In genomic region chr1:19675797-19676196, GRCh38 we compare ENCODE assay signal across 23 cellular contexts. TPM values are rescaled to one million over a fixed set of nuclear protein-coding genes. Genes with fewer than 3 reads are reported as not detected.
"Had no signal": no experiment of that assay in that cellular context is flagged by ENCODE, and none has a peak within 500 bp of the region (broad histone marks: within the 10 kb centered on the region; RNA-seq: fewer than 3 reads in every experiment).

No MANE protein-coding gene starts in this region.

- H3K36me3 ChIP-seq: colonic mucosa, esophagus squamous epithelium, gastrocnemius medialis, heart left ventricle, left lung, lower lobe of right lung had no signal

- H3K9me3 ChIP-seq: colonic mucosa, esophagus squamous epithelium, gastrocnemius medialis, heart left ventricle, left lung, lower lobe of right lung had no signal

- H3K4me1 Mint-ChIP-seq: endodermal cell, immature natural killer cell had no signal

- H3K27ac ChIP-seq: colonic mucosa, epithelial cell of prostate, esophagus squamous epithelium, gastrocnemius medialis, heart left ventricle, hepatocyte, left lung, lower lobe of right lung had no signal

- ATAC-seq: effector memory CD8-positive, alpha-beta T cell; naive thymus-derived CD4-positive, alpha-beta T cell had no signal

- H3K36me3 Mint-ChIP-seq: immature natural killer cell; naive thymus-derived CD4-positive, alpha-beta T cell had no signal

- H2AFZ ChIP-seq: hepatocyte had no signal

- H3K4me3 Mint-ChIP-seq: dendritic cell treated with granulocyte-macrophage colony-stimulating factor and Interleukin-4, amounts not matched to agents 40 ng/mL and 50 ng/mL, for 4 days; effector memory CD8-positive, alpha-beta T cell; endodermal cell; immature natural killer cell; naive thymus-derived CD4-positive, alpha-beta T cell had no signal

- H3K79me2 ChIP-seq: hepatocyte had no signal

- DNase-seq: cortex of kidney; effector CD8-positive, alpha-beta T cell; esophagus squamous epithelium; glutamatergic neuron; immature natural killer cell; kidney; left lung; lower lobe of right lung; midbrain had no signal

- H3K27ac Mint-ChIP-seq: dendritic cell treated with granulocyte-macrophage colony-stimulating factor and Interleukin-4, amounts not matched to agents 40 ng/mL and 50 ng/mL, for 4 days; effector memory CD8-positive, alpha-beta T cell; endodermal cell; immature natural killer cell; naive thymus-derived CD4-positive, alpha-beta T cell had no signal

- H3K9me3 Mint-ChIP-seq: dendritic cell treated with granulocyte-macrophage colony-stimulating factor and Interleukin-4, amounts not matched to agents 40 ng/mL and 50 ng/mL, for 4 days; effector memory CD8-positive, alpha-beta T cell; endodermal cell; immature natural killer cell; naive thymus-derived CD4-positive, alpha-beta T cell had no signal

- H3K4me2 ChIP-seq: hepatocyte had no signal

- H3K27me3 ChIP-seq: colonic mucosa had no signal

- H3K4me1 ChIP-seq: colonic mucosa, esophagus squamous epithelium, gastrocnemius medialis, heart left ventricle, left lung, lower lobe of right lung had no signal

- H3K4me3 ChIP-seq: colonic mucosa, esophagus squamous epithelium, gastrocnemius medialis, heart left ventricle, hepatocyte, left lung, lower lobe of right lung had no signal

RNA-seq across cellular contexts. Expression of gene HTR6, which starts 11.1 kb away (rescaled TPM):
- total RNA-seq: colonic mucosa, esophagus mucosa, esophagus squamous epithelium, gastrocnemius medialis, glomerular endothelial cell, heart left ventricle, hepatocyte, kidney, left lung, left ventricle myocardium superior, lower lobe of right lung, lung microvascular endothelial cell, mucosa of gallbladder had no signal
- polyA plus RNA-seq: heart left ventricle, hepatocyte, immature natural killer cell had no signal
